Comparison of ENCODE assay signal across 8 cellular contexts in the genomic region with DNA sequence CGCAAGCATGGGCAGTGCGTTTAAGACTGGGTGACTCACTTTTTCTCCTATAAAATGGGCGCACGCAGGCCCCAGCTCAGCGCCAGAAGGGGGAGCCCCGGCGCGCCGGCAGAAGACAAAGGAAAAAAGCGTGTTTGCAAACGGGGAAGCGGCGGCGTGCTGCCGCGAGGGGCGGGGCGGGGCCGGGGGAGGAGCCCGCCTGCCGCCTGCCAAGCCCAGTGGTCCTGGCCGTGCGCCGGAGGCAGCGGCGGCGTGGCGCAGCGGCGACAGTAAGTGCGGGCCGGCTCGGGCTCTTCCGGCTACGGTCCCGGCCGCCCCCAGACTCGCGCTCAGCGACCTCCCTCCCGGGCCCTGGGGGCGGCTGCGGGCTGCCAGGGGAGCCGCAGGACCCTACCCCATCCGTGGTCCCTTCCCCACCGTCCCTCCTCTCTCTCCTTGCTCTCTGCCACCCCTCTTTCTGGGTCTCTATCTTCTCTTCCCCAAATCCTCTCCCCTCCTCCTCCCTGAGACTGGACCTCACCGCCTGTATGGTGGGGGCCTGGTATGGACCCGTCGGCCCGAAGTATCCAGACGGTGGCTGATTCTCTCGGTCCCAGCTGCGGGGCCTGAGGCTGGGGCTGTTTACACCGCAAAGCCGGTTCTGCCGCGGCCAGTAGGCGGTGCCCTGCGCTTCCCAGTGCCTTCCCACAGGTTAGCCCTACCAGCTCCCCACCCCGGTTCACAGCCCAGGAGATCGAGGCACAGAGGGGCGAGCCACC. TPM values are rescaled to one million over a fixed set of nuclear protein-coding genes. Genes with fewer than 3 reads are reported as not detected.
A peak's percentile ranks its signal among the peaks of the same experiment; 100 is the strongest.
DNase-seq lines count a peak whose midpoint lies in the region; TF ChIP-seq lines count a peak whose summit lies in the region.

SLC29A3 (plus strand) TSS at position 218 of the 758 bp plus-strand sequence; CDS start at position 269, 51 bp downstream.

- H3K36me3 ChIP-seq in MG63 (no peaks in the 10 kb centered on the region; the same call in 1 of the 2 replicates), trophoblast cell (ENCODE audit: control insufficient read depth in 1 of 2, insufficient read depth in 2 of 2, low read length in 2 of 2) (no peaks in the 10 kb centered on the region), tibial nerve (peaks cover 0 to 19% (median 0%) of the 10 kb centered on the region in 3 donors)

- H3K9me3 ChIP-seq in MG63 (no peaks in the 10 kb centered on the region), trophoblast cell (ENCODE audit: insufficient read depth, low read depth, low read length) (peaks cover 6% of the 10 kb centered on the region), tibial nerve (no peaks in the 10 kb centered on the region)

- peak within 1 kb of the TSS; percentile 70 for H3K4me3 ChIP-seq in MG63
- H3K4me3 ChIP-seq in trophoblast cell (ENCODE audit: low read depth, low read length), result peak within 1 kb of the TSS; percentile 77
- peak within 1 kb of the TSS; percentile 57 to 88 (median 83) for H3K4me3 ChIP-seq in tibial nerve

- peak; percentile 49 to 83 (median 63) for TF ChIP-seq CTCF in tibial nerve (IDR thresholded peaks at IDR 0.05)

- peak within 1 kb of the TSS; percentile 81 for H3K9ac ChIP-seq in trophoblast cell (ENCODE audit: low read length)

- peaks cover 10% of the 10 kb centered on the region for H3K36me3 Mint-ChIP-seq in activated naive CD8-positive, alpha-beta T cell treated with anti-CD3 and anti-CD28 coated beads for 36 hours

- peak in 1 of 2 donors; percentile 33 for TF ChIP-seq EP300 in tibial nerve (IDR thresholded peaks at IDR 0.05)

- peak within 1 kb of the TSS; percentile 91 for H3K4me2 ChIP-seq in trophoblast cell (ENCODE audit: low read length)

- whole genome bisulfite sequencing in trophoblast cell (ENCODE audit: extremely low coverage, insufficient coverage, insufficient read length), result no CpG with 5 or more reads among the region's 62 CpGs
- WGBS in tibial nerve, 2 donors, result 0 to 1% methylated on average over 48 to 58 of the region's 62 CpGs

- H3K27ac ChIP-seq in trophoblast cell (ENCODE audit: low read depth, low read length) (peak within 1 kb of the TSS; percentile 12), tibial nerve (peak within 1 kb of the TSS; percentile 69 to 91 (median 88))

- H3K14ac ChIP-seq in trophoblast cell (ENCODE audit: low read length), result peak within 1 kb of the TSS; percentile 83

- peaks cover 5 to 7% of the 10 kb centered on the region in 2 experiments for H3K4me1 ChIP-seq in trophoblast cell (ENCODE audit: control insufficient read depth in 1 of 2, insufficient read depth in 2 of 2, low read length in 2 of 2)
- peaks cover 0 to 29% (median 5%) of the 10 kb centered on the region in 4 donors for H3K4me1 ChIP-seq in tibial nerve

- peak within 1 kb of the TSS; percentile 62 for H2AFZ ChIP-seq in trophoblast cell (ENCODE audit: insufficient read depth, low read length, poor library complexity)

- H3K27me3 ChIP-seq in MG63, result no peaks in the 10 kb centered on the region
- H3K27me3 ChIP-seq in trophoblast cell (ENCODE audit: insufficient read depth, low read length), result no peaks in the 10 kb centered on the region
- H3K27me3 ChIP-seq in tibial nerve, result no peaks in the 10 kb centered on the region

- TF ChIP-seq POLR2A in tibial nerve (IDR thresholded peaks at IDR 0.05), result peak in 1 of 2 donors; percentile 66

- H3K79me2 ChIP-seq in trophoblast cell (ENCODE audit: control insufficient read depth, insufficient read depth, low read length, poor library complexity), result peaks cover 2% of the 10 kb centered on the region

- H3K4me1 Mint-ChIP-seq in activated naive CD8-positive, alpha-beta T cell treated with anti-CD3 and anti-CD28 coated beads for 36 hours, result peaks cover 47% of the 10 kb centered on the region

- H3K27me3 Mint-ChIP-seq in activated naive CD8-positive, alpha-beta T cell treated with anti-CD3 and anti-CD28 coated beads for 36 hours, result no peaks in the 10 kb centered on the region

- no peak within 1 kb of the TSS for H3K23ac ChIP-seq in trophoblast cell (ENCODE audit: low read length)

- H4K8ac ChIP-seq in trophoblast cell (ENCODE audit: low read depth, low read length), result peak within 1 kb of the TSS; percentile 76

- peak within 1 kb of the TSS; percentile 46 for H3K18ac ChIP-seq in trophoblast cell (ENCODE audit: low read length)

- peak within 1 kb of the TSS; percentile 97 for H3K4me3 Mint-ChIP-seq in activated naive CD8-positive, alpha-beta T cell treated with anti-CD3 and anti-CD28 coated beads for 36 hours

- peak within 1 kb of the TSS; percentile 67 for H2AK5ac ChIP-seq in trophoblast cell (ENCODE audit: low read length)

- DNase-seq in ELR (ENCODE audit: low read depth), result peak; percentile 79
- DNase-seq in GOT3 (lab: John Stamatoyannopoulos, UW), result peak; percentile 14
- peak; percentile 81 for DNase-seq in MG63
- peak; percentile 81 for DNase-seq in SKM-1 treated with dmso at 0.1 percent for 144 hours (lab: John Stamatoyannopoulos, UW; ENCODE audit: unreplicated experiment)
- peak; percentile 89 for DNase-seq in activated naive CD8-positive, alpha-beta T cell treated with anti-CD3 and anti-CD28 coated beads for 36 hours
- peak; percentile 88 for DNase-seq in cardiac septum (ENCODE audit: low spot score)
- peak; percentile 89 to 90 for DNase-seq in trophoblast cell
- peak; percentile 60 for DNase-seq in tibial nerve (ENCODE audit: low spot score in 2 of 2)

- H3K4ac ChIP-seq in trophoblast cell (ENCODE audit: low read depth, low read length), result peak within 1 kb of the TSS; percentile 30

- H3K79me1 ChIP-seq in trophoblast cell (ENCODE audit: low read length), result peaks cover 9% of the 10 kb centered on the region

- H3K9me3 Mint-ChIP-seq in activated naive CD8-positive, alpha-beta T cell treated with anti-CD3 and anti-CD28 coated beads for 36 hours, result no peaks in the 10 kb centered on the region

- H2BK5ac ChIP-seq in trophoblast cell (ENCODE audit: low read depth, low read length, poor library complexity), result peak within 1 kb of the TSS; percentile 73

- H3K27ac Mint-ChIP-seq in activated naive CD8-positive, alpha-beta T cell treated with anti-CD3 and anti-CD28 coated beads for 36 hours, result peak within 1 kb of the TSS; percentile 82

- H2BK12ac ChIP-seq in trophoblast cell (ENCODE audit: low read length), result peak within 1 kb of the TSS; percentile 66

- intact Hi-C loops in cardiac septum (cut with DNase I), result loop anchor here (2.0 to 5.0 kb wide), 6 partner anchors 58 to 578 kb away; no protein-coding TSS in a partner anchor

- peak within 1 kb of the TSS; percentile 30 for H2BK120ac ChIP-seq in trophoblast cell (ENCODE audit: insufficient read depth, low read length, poor library complexity)

- peak within 1 kb of the TSS; percentile 78 for H4K91ac ChIP-seq in trophoblast cell (ENCODE audit: low read depth, low read length)

- peak within 1 kb of the TSS; percentile 83 for H4K12ac ChIP-seq in trophoblast cell (ENCODE audit: low read depth, low read length)

RNA-seq across cellular contexts. Expression of gene SLC29A3, which starts in this region (rescaled TPM):
- 0.92 TPM in 1 of 2 replicates, not detected in the other for total RNA-seq in MG63 (2014; rRNA removed; shearing (Covaris generic); ENCODE audit: low replicate concordance)
- 1 to 10 TPM; 4.3 TPM for total RNA-seq in activated naive CD8-positive, alpha-beta T cell treated with anti-CD3 and anti-CD28 coated beads for 36 hours
- total RNA-seq in cardiac septum, result 1.6 TPM
- 6.4 and 6.8 TPM in 2 replicates for polyA plus RNA-seq in trophoblast cell (2013)
- 10 to 100 TPM in 1 of 4 donors, 1 to 10 TPM in 3; 6.5 to 10.1 (median 7.4) TPM for total RNA-seq in tibial nerve

Comparison
In these comparisons a context has a peak if more than half of its experiments do, and no peak if none do; other contexts are left out.
1. Peak in every context shown above with its lines: DNase-seq, H3K4me3 ChIP-seq and H3K27ac ChIP-seq.
2. Peak in DNase-seq and H3K4me3 ChIP-seq in MG63; RNA of the gene not detected or under 1 TPM.
3. DNase-seq: peak in every context shown above with its lines; median percentile 90 in trophoblast cell; 89 in activated naive CD8-positive, alpha-beta T cell treated with anti-CD3 and anti-CD28 coated beads for 36 hours; 88 in cardiac septum; 81 in MG63; 81 in SKM-1 treated with dmso at 0.1 percent for 144 hours; 79 in ELR; 60 in tibial nerve; 14 in GOT3.